ENCODE assay signal across 12 cellular contexts in the genomic region with DNA sequence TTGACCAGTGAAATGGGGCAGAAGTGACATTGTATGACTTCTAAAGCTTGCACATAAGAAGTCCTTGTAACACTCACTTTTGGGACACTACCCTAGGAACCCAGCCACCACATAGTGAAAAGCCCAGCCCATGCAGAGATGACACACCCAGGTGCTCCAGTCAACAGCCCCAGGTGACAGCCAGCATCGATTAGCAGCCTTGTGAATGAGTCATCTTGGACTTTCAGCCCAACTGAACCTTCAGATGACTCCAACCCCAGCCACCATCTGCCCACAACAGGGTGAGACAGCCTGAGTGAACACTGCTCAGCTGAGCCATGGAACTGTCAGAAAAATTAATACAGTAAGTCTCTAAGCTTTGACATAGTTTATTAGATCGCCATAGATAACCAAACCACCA.
A peak's percentile ranks its signal among the peaks of the same experiment; 100 is the strongest.
DNase-seq lines count a peak whose midpoint lies in the region; ATAC-seq, FAIRE-seq and TF ChIP-seq lines count a peak whose summit lies in the region.
"Had no signal": no experiment of that assay in that cellular context is flagged by ENCODE, and none has a peak within 500 bp of the region (broad histone marks: within the 10 kb centered on the region; RNA-seq: fewer than 3 reads in every experiment).

No MANE protein-coding gene starts in this region.

- no peaks in the 10 kb centered on the region for H3K36me3 ChIP-seq in small intestine (ENCODE audit: control insufficient read depth in 2 of 2, insufficient read depth in 2 of 2, low read length in 2 of 2)

- peak; percentile 89 for ATAC-seq in GM21619 (IDR thresholded peaks at IDR 0.05; ENCODE audit: unreplicated experiment)
- ATAC-seq in HG03520 (IDR thresholded peaks at IDR 0.05; ENCODE audit: unreplicated experiment) = peak; percentile 96
- ATAC-seq in HG03108 (IDR thresholded peaks at IDR 0.05; ENCODE audit: unreplicated experiment) = no peak

- FAIRE-seq in small intestine (lab: Jason Lieb, UNC) = no peak

- H3K4me3 ChIP-seq in small intestine (ENCODE audit: low read depth in 1 of 2, low read length in 2 of 2) = no peak overlapping the region
- H3K4me3 ChIP-seq: SK-N-MC had no signal

- intact Hi-C loops in activated CD4-positive, alpha-beta memory T cell treated with anti-CD3 and anti-CD28 coated beads for 36 hours (cut with micrococcal nuclease) = no loop called here

- DNase-seq in activated CD4-positive, alpha-beta memory T cell treated with anti-CD3 and anti-CD28 coated beads for 36 hours = peak; percentile 22
- DNase-seq in activated CD4-positive, alpha-beta memory T cell treated with anti-CD3 and anti-CD28 coated beads, Interleukin-2, amount 10 ng/mL, durations not matched to agents 7 days and 5 days = no peak
- DNase-seq in small intestine = peak; percentile 98
- no peak for DNase-seq in erythroblast (lab: John Stamatoyannopoulos, UW)
- DNase-seq in activated T-cell treated with anti-CD3 and anti-CD28 coated beads, Interleukin-2, amount 50 U/mL, for 24 hours = no peak
- DNase-seq: effector CD8-positive, alpha-beta T cell; posterior cingulate gyrus had no signal

- POLR2A ChIA-PET in activated CD4-positive, alpha-beta memory T cell treated with anti-CD3 and anti-CD28 coated beads for 36 hours (lab: Charles Lee) = no interaction called here
- POLR2A ChIA-PET in activated CD4-positive, alpha-beta memory T cell treated with anti-CD3 and anti-CD28 coated beads, Interleukin-2, amount 10 ng/mL, durations not matched to agents 7 days and 5 days (lab: Charles Lee) = no interaction called here

- peaks cover 0 to 5% of the 10 kb centered on the region in 2 donors for H3K4me1 ChIP-seq in small intestine (ENCODE audit: control insufficient read depth in 2 of 2, insufficient read depth in 1 of 2, low read depth in 1 of 2, low read length in 1 of 2)

- no peak overlapping the region for H3K27ac Mint-ChIP-seq in activated CD4-positive, alpha-beta memory T cell treated with anti-CD3 and anti-CD28 coated beads for 36 hours
- no peak overlapping the region for H3K27ac Mint-ChIP-seq in activated CD4-positive, alpha-beta memory T cell treated with anti-CD3 and anti-CD28 coated beads, Interleukin-2, amount 10 ng/mL, durations not matched to agents 7 days and 5 days
- no peak overlapping the region for H3K27ac Mint-ChIP-seq in activated T-cell treated with anti-CD3 and anti-CD28 coated beads, Interleukin-2, amount 50 U/mL, for 24 hours
- H3K27ac Mint-ChIP-seq: activated T-helper 1 cell treated with anti-CD3 and anti-CD28 coated beads, Interleukin-12 subunit alpha, Interleukin-12 subunit beta, Interleukin-2, Interleukin-4 antibody, amounts not matched to agents 30 ng/mL and 10 ng/mL and 1 ng/mL, durations not matched to agents 14 hours and 24 hours and 36 hours had no signal

- CTCF ChIA-PET in activated CD4-positive, alpha-beta memory T cell treated with anti-CD3 and anti-CD28 coated beads for 36 hours (lab: Charles Lee) = no interaction called here
- CTCF ChIA-PET in activated CD4-positive, alpha-beta memory T cell treated with anti-CD3 and anti-CD28 coated beads, Interleukin-2, amount 10 ng/mL, durations not matched to agents 7 days and 5 days (lab: Charles Lee) = no interaction called here

- no peaks in the 10 kb centered on the region for H3K4me1 Mint-ChIP-seq in activated CD4-positive, alpha-beta memory T cell treated with anti-CD3 and anti-CD28 coated beads for 36 hours (ENCODE audit: low read depth)
- no peaks in the 10 kb centered on the region for H3K4me1 Mint-ChIP-seq in activated CD4-positive, alpha-beta memory T cell treated with anti-CD3 and anti-CD28 coated beads, Interleukin-2, amount 10 ng/mL, durations not matched to agents 7 days and 5 days
- no peaks in the 10 kb centered on the region for H3K4me1 Mint-ChIP-seq in activated T-cell treated with anti-CD3 and anti-CD28 coated beads, Interleukin-2, amount 50 U/mL, for 24 hours (ENCODE audit: low read depth)

- WGBS in small intestine, 3 donors = 10 to 59% (median 24%) methylated on average over 2 of the region's 2 CpGs

- H3K9me3 Mint-ChIP-seq in activated CD4-positive, alpha-beta memory T cell treated with anti-CD3 and anti-CD28 coated beads for 36 hours = no peaks in the 10 kb centered on the region
- no peaks in the 10 kb centered on the region for H3K9me3 Mint-ChIP-seq in activated CD4-positive, alpha-beta memory T cell treated with anti-CD3 and anti-CD28 coated beads, Interleukin-2, amount 10 ng/mL, durations not matched to agents 7 days and 5 days
- no peaks in the 10 kb centered on the region for H3K9me3 Mint-ChIP-seq in activated T-cell treated with anti-CD3 and anti-CD28 coated beads, Interleukin-2, amount 50 U/mL, for 24 hours
- H3K9me3 Mint-ChIP-seq: activated T-helper 1 cell treated with anti-CD3 and anti-CD28 coated beads, Interleukin-12 subunit alpha, Interleukin-12 subunit beta, Interleukin-2, Interleukin-4 antibody, amounts not matched to agents 30 ng/mL and 10 ng/mL and 1 ng/mL, durations not matched to agents 14 hours and 24 hours and 36 hours had no signal

- peak overlapping the region; percentile 33 to 88 for H3K27ac ChIP-seq in small intestine (ENCODE audit: low read depth in 1 of 2, low read length in 1 of 2)
- H3K27ac ChIP-seq: SK-N-MC had no signal

- peaks cover 0 to 2% of the 10 kb centered on the region in 2 donors for H3K27me3 ChIP-seq in small intestine (ENCODE audit: control insufficient read depth in 2 of 2, insufficient read depth in 2 of 2, low read length in 2 of 2)

- no peaks in the 10 kb centered on the region for H3K9me3 ChIP-seq in small intestine (ENCODE audit: control insufficient read depth, low read depth)

- no peaks in the 10 kb centered on the region for H3K27me3 Mint-ChIP-seq in activated CD4-positive, alpha-beta memory T cell treated with anti-CD3 and anti-CD28 coated beads for 36 hours
- H3K27me3 Mint-ChIP-seq in activated CD4-positive, alpha-beta memory T cell treated with anti-CD3 and anti-CD28 coated beads, Interleukin-2, amount 10 ng/mL, durations not matched to agents 7 days and 5 days = no peaks in the 10 kb centered on the region
- H3K27me3 Mint-ChIP-seq in activated T-cell treated with anti-CD3 and anti-CD28 coated beads, Interleukin-2, amount 50 U/mL, for 24 hours = no peaks in the 10 kb centered on the region

- no peaks in the 10 kb centered on the region for H3K36me3 Mint-ChIP-seq in activated CD4-positive, alpha-beta memory T cell treated with anti-CD3 and anti-CD28 coated beads for 36 hours
- no peaks in the 10 kb centered on the region for H3K36me3 Mint-ChIP-seq in activated CD4-positive, alpha-beta memory T cell treated with anti-CD3 and anti-CD28 coated beads, Interleukin-2, amount 10 ng/mL, durations not matched to agents 7 days and 5 days (ENCODE audit: low read depth)
- no peaks in the 10 kb centered on the region for H3K36me3 Mint-ChIP-seq in activated T-cell treated with anti-CD3 and anti-CD28 coated beads, Interleukin-2, amount 50 U/mL, for 24 hours (ENCODE audit: low read depth)

- no peak overlapping the region for H3K4me3 Mint-ChIP-seq in activated CD4-positive, alpha-beta memory T cell treated with anti-CD3 and anti-CD28 coated beads for 36 hours
- H3K4me3 Mint-ChIP-seq in activated CD4-positive, alpha-beta memory T cell treated with anti-CD3 and anti-CD28 coated beads, Interleukin-2, amount 10 ng/mL, durations not matched to agents 7 days and 5 days = no peak overlapping the region
- no peak overlapping the region for H3K4me3 Mint-ChIP-seq in activated T-cell treated with anti-CD3 and anti-CD28 coated beads, Interleukin-2, amount 50 U/mL, for 24 hours
- H3K4me3 Mint-ChIP-seq: activated T-helper 1 cell treated with anti-CD3 and anti-CD28 coated beads, Interleukin-12 subunit alpha, Interleukin-12 subunit beta, Interleukin-2, Interleukin-4 antibody, amounts not matched to agents 30 ng/mL and 10 ng/mL and 1 ng/mL, durations not matched to agents 14 hours and 24 hours and 36 hours had no signal

- TF ChIP-seq POLR2A in erythroblast (IDR thresholded peaks at IDR 0.05; ENCODE audit: low read length) = no peak

Comparison
In these comparisons a context has a peak if more than half of its experiments do, and no peak if none do; other contexts are left out.
1. DNase-seq: peak in activated CD4-positive, alpha-beta memory T cell treated with anti-CD3 and anti-CD28 coated beads for 36 hours (single experiment) and small intestine (single experiment); none in activated CD4-positive, alpha-beta memory T cell treated with anti-CD3 and anti-CD28 coated beads, Interleukin-2, amount 10 ng/mL, durations not matched to agents 7 days and 5 days (single experiment), erythroblast (0 of 2) and activated T-cell treated with anti-CD3 and anti-CD28 coated beads, Interleukin-2, amount 50 U/mL, for 24 hours (single experiment).